ENCODE assay signal across 10 cellular contexts in genomic region chr5:132807163-132807838, GRCh38. TPM values are rescaled to one million over a fixed set of nuclear protein-coding genes. Genes with fewer than 3 reads are reported as not detected.
DNase-seq lines count a peak whose midpoint lies in the region; ATAC-seq lines count a peak whose summit lies in the region.
"Had no signal": no experiment of that assay in that cellular context is flagged by ENCODE, and none has a peak within 500 bp of the region (broad histone marks: within the 10 kb centered on the region; RNA-seq: fewer than 3 reads in every experiment).

No MANE protein-coding gene starts in this region.

- no peak overlapping the region for H2BK15ac ChIP-seq in neuronal stem cell (ENCODE audit: low read length)

- no peak overlapping the region for H2BK120ac ChIP-seq in neuronal stem cell (ENCODE audit: low read depth, low read length)

- H3K79me1 ChIP-seq in neuronal stem cell (ENCODE audit: low read depth, low read length), result no peaks in the 10 kb centered on the region

- no peak overlapping the region for H3K14ac ChIP-seq in neuronal stem cell (ENCODE audit: low read length)

- no peak overlapping the region for H3K4me3 ChIP-seq in neuronal stem cell (ENCODE audit: low read length in 2 of 2)

- H3K23ac ChIP-seq in neuronal stem cell (ENCODE audit: low read depth, low read length, poor library complexity), result no peak overlapping the region

- no peak overlapping the region for H2AK5ac ChIP-seq in neuronal stem cell (ENCODE audit: low read depth, low read length)

- H4K91ac ChIP-seq in neuronal stem cell (ENCODE audit: low read depth, low read length, poor library complexity), result no peak overlapping the region

- H2BK5ac ChIP-seq in neuronal stem cell (ENCODE audit: low read length), result no peak overlapping the region

- no CpG with 5 or more reads among the region's 12 CpGs for WGBS in neuronal stem cell (ENCODE audit: extremely low coverage in 2 of 2, insufficient read length in 2 of 2, insufficient replicate concordance in 1 of 2), 2 donors

- no peak overlapping the region for H3K18ac ChIP-seq in neuronal stem cell (ENCODE audit: low read length)

- peaks cover 5 to 6% of the 10 kb centered on the region in 2 donors for H3K4me1 ChIP-seq in neuronal stem cell (ENCODE audit: control insufficient read depth in 2 of 2, insufficient read depth in 1 of 2, low read depth in 1 of 2, low read length in 2 of 2)

- DNase-seq in ELR (ENCODE audit: low read depth), result peak; percentile 39
- DNase-seq in NCI-H2227 treated with DMSO at 0.1 percent for 48 hours (lab: John Stamatoyannopoulos, UW), result peak; percentile 3
- DNase-seq in ecto neural progenitor cell (ENCODE audit: low spot score), result peak; percentile 65
- no peak for DNase-seq in neuronal stem cell (ENCODE audit: low spot score)
- DNase-seq in NCI-H2081 treated with DMSO at 0.1 percent for 48 hours (lab: John Stamatoyannopoulos, UW), result no peak
- DNase-seq in NCI-H187 treated with DMSO at 0.1 percent for 48 hours (lab: John Stamatoyannopoulos, UW), result no peak
- no peak for DNase-seq in NCI-H345 treated with DMSO at 0.1 percent for 48 hours (lab: John Stamatoyannopoulos, UW; ENCODE audit: unreplicated experiment)
- DNase-seq: NCI-H2029; stimulated activated naive B cell treated with anti-CD40 and anti-IgM and Interleukin-4, amounts not matched to agents 10 μg/mL and 1 μg/mL and 100 μg/mL, for 72 hours had no signal

- H2BK12ac ChIP-seq in neuronal stem cell (ENCODE audit: low read length), result no peak overlapping the region

- no peak overlapping the region for H3K4me2 ChIP-seq in neuronal stem cell (ENCODE audit: insufficient read depth, low read length, poor library complexity, severe bottlenecking)

- peaks cover 0 to 46% (median 11%) of the 10 kb centered on the region in 3 experiments for H3K27me3 ChIP-seq in neuronal stem cell (ENCODE audit: control insufficient read depth in 3 of 3, insufficient read depth in 3 of 3, low read depth in 1 of 3, low read length in 3 of 3)

- H3K4ac ChIP-seq in neuronal stem cell (ENCODE audit: low read length), result no peak overlapping the region

- no peak overlapping the region for H4K8ac ChIP-seq in neuronal stem cell (ENCODE audit: low read depth, low read length)

- no peak overlapping the region for H3K27ac ChIP-seq in neuronal stem cell (replicated peaks; ENCODE audit: low read length)

- no peaks in the 10 kb centered on the region for H3K36me3 ChIP-seq in neuronal stem cell (replicated peaks in 1 of 2; ENCODE audit: control insufficient read depth in 2 of 2, insufficient read depth in 2 of 2, low read length in 2 of 2)

- H2AFZ ChIP-seq in neuronal stem cell (ENCODE audit: low read length), result peak overlapping the region; percentile 73

- H3K9ac ChIP-seq in neuronal stem cell (ENCODE audit: low read depth, low read length, poor library complexity), result no peak overlapping the region

- no peaks in the 10 kb centered on the region for H3K9me3 ChIP-seq in neuronal stem cell (replicated peaks in 1 of 2; ENCODE audit: control insufficient read depth in 2 of 2, insufficient read depth in 1 of 2, low read depth in 1 of 2, low read length in 2 of 2)

- no peak for ATAC-seq in GM18502 (IDR thresholded peaks at IDR 0.05; ENCODE audit: poor library complexity, unreplicated experiment)
- ATAC-seq: stimulated activated naive B cell treated with anti-CD40 and anti-IgM and Interleukin-4, amounts not matched to agents 10 μg/mL and 1 μg/mL and 100 μg/mL, for 72 hours had no signal

RNA-seq across cellular contexts. Expression of gene SOWAHA, which starts 5.8 kb away (rescaled TPM):
- polyA plus RNA-seq in neuronal stem cell (2013, experiment 1 of 2), result 0.03 TPM
- 0.01 TPM for polyA plus RNA-seq in neuronal stem cell (2013, experiment 2 of 2)

RNA-seq across cellular contexts. Expression of gene SHROOM1, which starts 23.1 kb away (rescaled TPM):
- 1.7 TPM for polyA plus RNA-seq in neuronal stem cell (2013, experiment 1 of 2)
- 1.8 TPM for polyA plus RNA-seq in neuronal stem cell (2013, experiment 2 of 2)

RNA-seq across cellular contexts. Expression of gene SEPTIN8, which starts 30.3 kb away (rescaled TPM):
- 53.7 TPM for polyA plus RNA-seq in neuronal stem cell (2013, experiment 1 of 2)
- polyA plus RNA-seq in neuronal stem cell (2013, experiment 2 of 2), result 53.2 TPM

RNA-seq across cellular contexts. Expression of gene GDF9, which starts 59.0 kb away (rescaled TPM):
- polyA plus RNA-seq in neuronal stem cell (2013, experiment 1 of 2), result 0.13 TPM
- 0.26 TPM for polyA plus RNA-seq in neuronal stem cell (2013, experiment 2 of 2)

RNA-seq across cellular contexts. Expression of gene UQCRQ, which starts 59.1 kb away (rescaled TPM):
- 300 TPM for polyA plus RNA-seq in neuronal stem cell (2013, experiment 1 of 2)
- 323 TPM for polyA plus RNA-seq in neuronal stem cell (2013, experiment 2 of 2)

Comparison
In these comparisons a context has a peak if more than half of its experiments do, and no peak if none do; other contexts are left out.
1. DNase-seq: peak in ELR (single experiment), NCI-H2227 treated with DMSO at 0.1 percent for 48 hours (single experiment) and ecto neural progenitor cell (single experiment); none in neuronal stem cell (single experiment), NCI-H2081 treated with DMSO at 0.1 percent for 48 hours (single experiment), NCI-H187 treated with DMSO at 0.1 percent for 48 hours (single experiment) and NCI-H345 treated with DMSO at 0.1 percent for 48 hours (single experiment).